In genomic region chr9:96383165-96383939, GRCh38 we compare ENCODE assay signal across 8 cellular contexts. TPM values are rescaled to one million over a fixed set of nuclear protein-coding genes. Genes with fewer than 3 reads are reported as not detected.
A peak's percentile ranks its signal among the peaks of the same experiment; 100 is the strongest.
DNase-seq lines count a peak whose midpoint lies in the region; ATAC-seq and TF ChIP-seq lines count a peak whose summit lies in the region.

TSS of gene SLC35D2 (minus strand) at chr9:96383711. CDS start at chr9:96383634, 77 bp downstream.

- no peaks in the 10 kb centered on the region for H3K4me1 ChIP-seq in DND-41 (ENCODE audit: insufficient read depth, low read length)
- peaks cover 18% of the 10 kb centered on the region for H3K4me1 ChIP-seq in lower lobe of right lung

- intact Hi-C loops in lower lobe of right lung (cut with DNase I) = no loop called here

- POLR2A ChIA-PET in WTC11 (lab: Charles Lee) = no interaction called here

- no peak within 1 kb of the TSS for H3K4me2 ChIP-seq in DND-41 (ENCODE audit: insufficient read depth, low read length)

- peak within 1 kb of the TSS; percentile 77 for H3K4me3 Mint-ChIP-seq in WTC11
- peak within 1 kb of the TSS; percentile 79 to 81 for H3K4me3 Mint-ChIP-seq in stimulated activated naive CD8-positive, alpha-beta T cell treated with anti-CD3 and anti-CD28 coated beads, Interleukin-15, amount 100 ng/mL, for 72 hours

- no peaks in the 10 kb centered on the region for H3K9me3 Mint-ChIP-seq in WTC11
- no peaks in the 10 kb centered on the region for H3K9me3 Mint-ChIP-seq in stimulated activated naive CD8-positive, alpha-beta T cell treated with anti-CD3 and anti-CD28 coated beads, Interleukin-15, amount 100 ng/mL, for 72 hours

- H2AFZ ChIP-seq in DND-41 (ENCODE audit: low read depth, low read length) = no peak within 1 kb of the TSS

- in situ Hi-C loops in endometrial microvascular endothelial cells (cut with HindIII; ENCODE audit: inconsistent ontology term, low pct_unique_long_range_greater_than_20kb, low sequenced_read_pairs) = no loop called here

- H3K4me3 ChIP-seq in DND-41 (ENCODE audit: low read depth in 1 of 2, low read length in 2 of 2) = no peak within 1 kb of the TSS
- H3K4me3 ChIP-seq in lower lobe of right lung = peak within 1 kb of the TSS; percentile 78

- H3K27ac Mint-ChIP-seq in WTC11 = peak within 1 kb of the TSS; percentile 47
- H3K27ac Mint-ChIP-seq in stimulated activated naive CD8-positive, alpha-beta T cell treated with anti-CD3 and anti-CD28 coated beads, Interleukin-15, amount 100 ng/mL, for 72 hours = peak within 1 kb of the TSS; percentile 78 to 84

- peaks cover 5% of the 10 kb centered on the region for H3K36me3 Mint-ChIP-seq in WTC11

- H3K27me3 Mint-ChIP-seq in WTC11 (ENCODE audit: low read depth) = no peaks in the 10 kb centered on the region; the same call in 1 of the 2 replicates
- H3K27me3 Mint-ChIP-seq in stimulated activated naive CD8-positive, alpha-beta T cell treated with anti-CD3 and anti-CD28 coated beads, Interleukin-15, amount 100 ng/mL, for 72 hours = no peaks in the 10 kb centered on the region

- H3K4me1 Mint-ChIP-seq in WTC11 = peaks cover 21% of the 10 kb centered on the region
- peaks cover 30% of the 10 kb centered on the region for H3K4me1 Mint-ChIP-seq in stimulated activated naive CD8-positive, alpha-beta T cell treated with anti-CD3 and anti-CD28 coated beads, Interleukin-15, amount 100 ng/mL, for 72 hours

- CTCF ChIA-PET in WTC11 (lab: Charles Lee) = interaction anchor here (1.0 to 1.1 kb wide), 2 partner anchors 66 to 283 kb away, joined by 3 read pairs; no protein-coding TSS in a partner anchor

- ATAC-seq in DND-41 (ENCODE audit: insufficient read depth, low read depth) (peak; percentile 28; the same call in 2 of the 3 replicates), HG02759 (IDR thresholded peaks at IDR 0.05; ENCODE audit: unreplicated experiment) (peak; percentile 76), WTC11 (peak; percentile 96), lower lobe of right lung (peak; percentile 95 to 97), HG03139 (IDR thresholded peaks at IDR 0.05; ENCODE audit: unreplicated experiment) (no peak), GM18873 (IDR thresholded peaks at IDR 0.05; ENCODE audit: low FRiP score, unreplicated experiment) (no peak)
- peak; percentile 73 for ATAC-seq in stimulated activated naive CD8-positive, alpha-beta T cell treated with anti-CD3 and anti-CD28 coated beads, Interleukin-15, amount 100 ng/mL, for 72 hours

- peaks cover 5% of the 10 kb centered on the region; the same call in 1 of the 2 replicates for H4K20me1 ChIP-seq in DND-41 (ENCODE audit: insufficient read depth, low read length)

- TF ChIP-seq CTCF in DND-41 (IDR thresholded peaks at IDR 0.05; ENCODE audit: borderline replicate concordance, extremely low read depth, low read length, poor library complexity, severe bottlenecking) (no peak), WTC11 (IDR thresholded peaks at IDR 0.05) (no peak), lower lobe of right lung (IDR thresholded peaks at IDR 0.05) (no peak)

- H3K27ac ChIP-seq in DND-41 (ENCODE audit: low read length) (no peak within 1 kb of the TSS), lower lobe of right lung (peak within 1 kb of the TSS; percentile 83)

- H3K9me3 ChIP-seq in DND-41 (ENCODE audit: insufficient read depth, low read length, severe bottlenecking) = no peaks in the 10 kb centered on the region
- H3K9me3 ChIP-seq in lower lobe of right lung = no peaks in the 10 kb centered on the region

- DNase-seq in DND-41 = no peak
- DNase-seq in WTC11 (ENCODE audit: low spot score) = peak; percentile 73
- peak; percentile 73 for DNase-seq in lower lobe of right lung
- peak; percentile 14 to 17 for DNase-seq in stimulated activated naive CD8-positive, alpha-beta T cell treated with anti-CD3 and anti-CD28 coated beads, Interleukin-15, amount 100 ng/mL, for 72 hours

- no peak within 1 kb of the TSS for H3K9ac ChIP-seq in DND-41 (ENCODE audit: low read depth, low read length)

- no peaks in the 10 kb centered on the region for H3K79me2 ChIP-seq in DND-41 (ENCODE audit: insufficient read depth, low read length)

- H3K27me3 ChIP-seq in DND-41 (ENCODE audit: insufficient read depth, low read length, poor library complexity) (no peaks in the 10 kb centered on the region), lower lobe of right lung (ENCODE audit: low read depth) (no peaks in the 10 kb centered on the region)

- H3K36me3 ChIP-seq in DND-41 (ENCODE audit: insufficient read depth, low read length) = peaks cover 37% of the 10 kb centered on the region
- no peaks in the 10 kb centered on the region for H3K36me3 ChIP-seq in lower lobe of right lung

TF ChIP-seq in WTC11, 78 proteins besides CTCF, POLR2A, EP300 and RAD21:
- TF ChIP-seq GABPB1 (CRISPR knock-in tag; IDR thresholded peaks at IDR 0.05) (no peak), ZNF121 (CRISPR knock-in tag; IDR thresholded peaks at IDR 0.05) (no peak), NR3C1 (CRISPR knock-in tag; conservative IDR thresholded peaks at IDR 0.05; ENCODE audit: low read depth) (0 out of 2 replicates have a peak, but pooled peaks have one; percentile 33), CREM (CRISPR knock-in tag; IDR thresholded peaks at IDR 0.05) (no peak), SP1 (CRISPR knock-in tag; conservative IDR thresholded peaks at IDR 0.05) (0 out of 2 replicates have a peak, but pooled peaks have one; percentile 43)

RNA-seq across cellular contexts. Expression of gene SLC35D2, which starts in this region (rescaled TPM):
- total RNA-seq in WTC11 (2021) = 14.6 to 18.2 TPM (median 17.3 TPM) in 3 replicates
- 36.0 TPM for total RNA-seq in endometrial microvascular endothelial cells (ENCODE audit: inconsistent ontology term)
- 32.4 TPM for total RNA-seq in lower lobe of right lung

Comparison
In these comparisons a context has a peak if more than half of its experiments do, and no peak if none do; other contexts are left out.
1. ATAC-seq: peak in DND-41 (single experiment), HG02759 (single experiment), WTC11 (single experiment), lower lobe of right lung (2 of 2) and stimulated activated naive CD8-positive, alpha-beta T cell treated with anti-CD3 and anti-CD28 coated beads, Interleukin-15, amount 100 ng/mL, for 72 hours (single experiment); none in HG03139 (single experiment) and GM18873 (single experiment).